8 cellular contexts compared by ENCODE assay signal in genomic region chr5:177113566-177114424, GRCh38. TPM values are rescaled to one million over a fixed set of nuclear protein-coding genes. Genes with fewer than 3 reads are reported as not detected.
DNase-seq lines count a peak whose midpoint lies in the region; ATAC-seq, FAIRE-seq and TF ChIP-seq lines count a peak whose summit lies in the region.

No MANE protein-coding gene starts in this region.

- peak; percentile 99 for TF ChIP-seq CTCF in mucosa of descending colon (IDR thresholded peaks at IDR 0.05)

- H3K9me3 ChIP-seq in mucosa of descending colon = no peaks in the 10 kb centered on the region

- intact Hi-C loops in mucosa of descending colon (cut with DNase I, micrococcal nuclease) = no loop called here

- no peak overlapping the region for H3K4me3 ChIP-seq in mucosa of descending colon

- ATAC-seq in HG03432 (IDR thresholded peaks at IDR 0.05; ENCODE audit: unreplicated experiment) (peak; percentile 59), mucosa of descending colon (peak; percentile 89), GM21737 (IDR thresholded peaks at IDR 0.05; ENCODE audit: unreplicated experiment) (no peak)

- H3K36me3 ChIP-seq in mucosa of descending colon (ENCODE audit: low read depth) = no peaks in the 10 kb centered on the region

- DNase-seq in EL (peak; percentile 76), NOMO-1 treated with dmso at 0.1 percent for 144 hours (lab: John Stamatoyannopoulos, UW; ENCODE audit: unreplicated experiment) (peak; percentile 63), mucosa of descending colon (peak in 2 of 3 donors; percentile 87 to 88)
- DNase-seq in activated CD8-positive, alpha-beta memory T cell treated with anti-CD3 and anti-CD28 coated beads, Interleukin-2, amount 50 U/mL, for 24 hours (ENCODE audit: extremely low read depth) = peak; percentile 44
- DNase-seq in stimulated activated CD8-positive, alpha-beta memory T cell treated with anti-CD3 and anti-CD28 coated beads, Interleukin-4, amount 100 ng/mL, for 4 hours (ENCODE audit: low read depth in 2 of 2, low spot score in 1 of 2) = peak; percentile 49 to 58

- H3K4me1 ChIP-seq in mucosa of descending colon (ENCODE audit: low read depth) = no peaks in the 10 kb centered on the region

- peak; percentile 80 for FAIRE-seq in endometrium (lab: Jason Lieb, UNC)

RNA-seq across cellular contexts. Expression of gene NSD1, which starts 19.8 kb away (rescaled TPM):
- total RNA-seq in mucosa of descending colon = 100 to 1,000 TPM in 1 of 3 donors, 10 to 100 TPM in 2; 59.3 to 103 (median 69.7) TPM

RNA-seq across cellular contexts. Expression of gene FGFR4, which starts 27.1 kb away (rescaled TPM):
- 10 to 100 TPM; 25.3 to 60.3 (median 28.9) TPM for total RNA-seq in mucosa of descending colon
